Comparison of ENCODE assay signal across 8 cellular contexts in the genomic region with DNA sequence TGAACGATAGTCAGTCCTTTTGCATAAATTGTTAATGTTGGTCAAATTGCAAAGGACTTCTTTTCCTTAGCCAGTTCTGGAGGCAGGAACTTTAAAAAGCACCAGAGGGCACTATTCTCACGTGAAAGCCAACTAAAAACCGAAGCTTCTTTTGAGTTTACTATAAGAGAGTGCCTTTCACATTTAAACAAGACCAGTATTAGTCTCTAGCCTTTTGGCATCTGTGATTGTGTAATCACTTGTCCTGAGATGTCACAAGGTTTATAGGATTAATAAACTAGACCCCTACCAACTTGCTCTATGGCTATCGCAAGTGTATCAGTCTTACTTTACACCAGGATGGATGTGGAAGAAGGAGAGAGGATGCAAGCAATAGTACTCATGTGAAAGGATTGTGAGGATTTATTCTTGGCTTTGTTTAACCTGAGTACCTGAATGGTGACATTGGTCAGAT. TPM values are rescaled to one million over a fixed set of nuclear protein-coding genes. Genes with fewer than 3 reads are reported as not detected.
DNase-seq lines count a peak whose midpoint lies in the region; ATAC-seq and TF ChIP-seq lines count a peak whose summit lies in the region.

No MANE protein-coding gene starts in this region.

- no peak overlapping the region for H3K27ac Mint-ChIP-seq in activated T-helper 1 cell treated with anti-CD3 and anti-CD28 coated beads, Interleukin-12 subunit alpha, Interleukin-12 subunit beta, Interleukin-2, Interleukin-4 antibody, amounts not matched to agents 30 ng/mL and 10 ng/mL and 1 ng/mL, durations not matched to agents 14 hours and 24 hours and 36 hours

- H3K4me1 Mint-ChIP-seq in activated T-helper 1 cell treated with anti-CD3 and anti-CD28 coated beads, Interleukin-12 subunit alpha, Interleukin-12 subunit beta, Interleukin-2, Interleukin-4 antibody, amounts not matched to agents 30 ng/mL and 10 ng/mL and 1 ng/mL, durations not matched to agents 14 hours and 24 hours and 36 hours (ENCODE audit: low read depth) = peaks cover 25% of the 10 kb centered on the region

- DNase-seq in DND-41 = peak; percentile 41
- DNase-seq in HS-5 (ENCODE audit: low read depth) = peak; percentile 49
- no peak for DNase-seq in RWPE2 (ENCODE audit: low spot score)
- peak; percentile 47 for DNase-seq in middle frontal gyrus (ENCODE audit: extremely low spot score, low spot score)
- DNase-seq in activated T-helper 1 cell treated with anti-CD3 and anti-CD28 coated beads, Interleukin-12 subunit alpha, Interleukin-12 subunit beta, Interleukin-2, Interleukin-4 antibody, amounts not matched to agents 30 ng/mL and 10 ng/mL and 1 ng/mL, durations not matched to agents 14 hours and 24 hours and 36 hours (ENCODE audit: low spot score) = no peak
- DNase-seq in stimulated activated CD8-positive, alpha-beta memory T cell treated with anti-CD3 and anti-CD28 coated beads, Interleukin-4, amount 100 ng/mL, for 48 hours = no peak

- no peak overlapping the region for H3K4me2 ChIP-seq in DND-41 (ENCODE audit: insufficient read depth, low read length)

- H3K27me3 ChIP-seq in DND-41 (ENCODE audit: insufficient read depth, low read length, poor library complexity) (no peaks in the 10 kb centered on the region), RWPE2 (ENCODE audit: insufficient read depth, poor library complexity, severe bottlenecking) (no peaks in the 10 kb centered on the region), endocrine pancreas (ENCODE audit: control insufficient read depth, insufficient read depth, low read length) (no peaks in the 10 kb centered on the region)

- H3K36me3 ChIP-seq in DND-41 (ENCODE audit: insufficient read depth, low read length) (no peaks in the 10 kb centered on the region), RWPE2 (ENCODE audit: low read depth) (no peaks in the 10 kb centered on the region), endocrine pancreas (ENCODE audit: control insufficient read depth, insufficient read depth, low read length) (no peaks in the 10 kb centered on the region)

- H3K9me3 Mint-ChIP-seq in activated T-helper 1 cell treated with anti-CD3 and anti-CD28 coated beads, Interleukin-12 subunit alpha, Interleukin-12 subunit beta, Interleukin-2, Interleukin-4 antibody, amounts not matched to agents 30 ng/mL and 10 ng/mL and 1 ng/mL, durations not matched to agents 14 hours and 24 hours and 36 hours = no peaks in the 10 kb centered on the region

- TF ChIP-seq CTCF in DND-41 (IDR thresholded peaks at IDR 0.05; ENCODE audit: borderline replicate concordance, extremely low read depth, low read length, poor library complexity, severe bottlenecking) (peak; percentile 87), RWPE2 (IDR thresholded peaks at IDR 0.05; ENCODE audit: poor library complexity, severe bottlenecking) (peak; percentile 84)

- H3K4me1 ChIP-seq in DND-41 (ENCODE audit: insufficient read depth, low read length) (peaks cover 6% of the 10 kb centered on the region; the same call in 1 of the 2 replicates), RWPE2 (ENCODE audit: insufficient read depth, poor library complexity, severe bottlenecking) (peaks cover 49% of the 10 kb centered on the region), endocrine pancreas (ENCODE audit: control insufficient read depth, insufficient read depth, low read length) (no peaks in the 10 kb centered on the region)

- H3K9me3 ChIP-seq in DND-41 (ENCODE audit: insufficient read depth, low read length, severe bottlenecking) (no peaks in the 10 kb centered on the region), RWPE2 (ENCODE audit: severe bottlenecking) (no peaks in the 10 kb centered on the region), endocrine pancreas (ENCODE audit: control insufficient read depth, low read length) (no peaks in the 10 kb centered on the region)

- H3K27me3 Mint-ChIP-seq in activated T-helper 1 cell treated with anti-CD3 and anti-CD28 coated beads, Interleukin-12 subunit alpha, Interleukin-12 subunit beta, Interleukin-2, Interleukin-4 antibody, amounts not matched to agents 30 ng/mL and 10 ng/mL and 1 ng/mL, durations not matched to agents 14 hours and 24 hours and 36 hours (ENCODE audit: insufficient read depth) = peaks cover 2% of the 10 kb centered on the region

- H3K4me3 ChIP-seq in DND-41 (ENCODE audit: low read depth in 1 of 2, low read length in 2 of 2) (no peak overlapping the region), RWPE2 (ENCODE audit: severe bottlenecking) (no peak overlapping the region), endocrine pancreas (ENCODE audit: control insufficient read depth, insufficient read depth, low read length) (peak overlapping the region; percentile 47)

- no peak overlapping the region for H3K9ac ChIP-seq in DND-41 (ENCODE audit: low read depth, low read length)
- H3K9ac ChIP-seq in endocrine pancreas (ENCODE audit: control insufficient read depth, insufficient read depth, low read length) = no peak overlapping the region

- peaks cover 3% of the 10 kb centered on the region for H3K36me3 Mint-ChIP-seq in activated T-helper 1 cell treated with anti-CD3 and anti-CD28 coated beads, Interleukin-12 subunit alpha, Interleukin-12 subunit beta, Interleukin-2, Interleukin-4 antibody, amounts not matched to agents 30 ng/mL and 10 ng/mL and 1 ng/mL, durations not matched to agents 14 hours and 24 hours and 36 hours (ENCODE audit: low read depth)

- intact Hi-C loops in activated T-helper 1 cell treated with anti-CD3 and anti-CD28 coated beads, Interleukin-12 subunit alpha, Interleukin-12 subunit beta, Interleukin-2, Interleukin-4 antibody, amounts not matched to agents 30 ng/mL and 10 ng/mL and 1 ng/mL, durations not matched to agents 14 hours and 24 hours and 36 hours (cut with micrococcal nuclease) = loop anchor here (1.0 to 2.0 kb wide), 8 partner anchors 54 to 997 kb away; a partner anchor contains a TSS

- H2AFZ ChIP-seq in DND-41 (ENCODE audit: low read depth, low read length) = 0 out of 2 replicates have a peak overlapping the region, but pooled peaks have one; percentile 45

- H4K20me1 ChIP-seq in DND-41 (ENCODE audit: insufficient read depth, low read length) = no peaks in the 10 kb centered on the region

- H3K27ac ChIP-seq in DND-41 (ENCODE audit: low read length) = no peak overlapping the region
- H3K27ac ChIP-seq in RWPE2 (ENCODE audit: poor library complexity, severe bottlenecking) = peak overlapping the region; percentile 100

- ATAC-seq in DND-41 (ENCODE audit: insufficient read depth, low read depth) (peak; percentile 94), GM19438 (IDR thresholded peaks at IDR 0.05; ENCODE audit: low read depth, unreplicated experiment) (peak; percentile 87), RWPE2 (ENCODE audit: low read depth) (no peak)

- no peak overlapping the region for H3K4me3 Mint-ChIP-seq in activated T-helper 1 cell treated with anti-CD3 and anti-CD28 coated beads, Interleukin-12 subunit alpha, Interleukin-12 subunit beta, Interleukin-2, Interleukin-4 antibody, amounts not matched to agents 30 ng/mL and 10 ng/mL and 1 ng/mL, durations not matched to agents 14 hours and 24 hours and 36 hours

- H3K79me2 ChIP-seq in DND-41 (ENCODE audit: insufficient read depth, low read length) = no peaks in the 10 kb centered on the region

RNA-seq across cellular contexts. Expression of a gene that starts 14.4 kb away (rescaled TPM):
- total RNA-seq in activated T-helper 1 cell treated with anti-CD3 and anti-CD28 coated beads, Interleukin-12 subunit alpha, Interleukin-12 subunit beta, Interleukin-2, Interleukin-4 antibody, amounts not matched to agents 30 ng/mL and 10 ng/mL and 1 ng/mL, durations not matched to agents 14 hours and 24 hours and 36 hours = 57.4 and 62.1 TPM in 2 replicates

Comparison
In these comparisons a context has a peak if more than half of its experiments do, and no peak if none do; other contexts are left out.
1. DNase-seq: peak in DND-41 (single experiment), HS-5 (single experiment) and middle frontal gyrus (single experiment); none in RWPE2 (single experiment), activated T-helper 1 cell treated with anti-CD3 and anti-CD28 coated beads, Interleukin-12 subunit alpha, Interleukin-12 subunit beta, Interleukin-2, Interleukin-4 antibody, amounts not matched to agents 30 ng/mL and 10 ng/mL and 1 ng/mL, durations not matched to agents 14 hours and 24 hours and 36 hours (single experiment) and stimulated activated CD8-positive, alpha-beta memory T cell treated with anti-CD3 and anti-CD28 coated beads, Interleukin-4, amount 100 ng/mL, for 48 hours (single experiment).